ENCODE assay signal across 12 cellular contexts in genomic region chr11:132898676-132899075, GRCh38.
A peak's percentile ranks its signal among the peaks of the same experiment; 100 is the strongest.
DNase-seq lines count a peak whose midpoint lies in the region; ATAC-seq lines count a peak whose summit lies in the region.
"Had no signal": no experiment of that assay in that cellular context is flagged by ENCODE, and none has a peak within 500 bp of the region (broad histone marks: within the 10 kb centered on the region; RNA-seq: fewer than 3 reads in every experiment).

No MANE protein-coding gene starts in this region.

- H3K9me3 Mint-ChIP-seq in stimulated activated naive CD8-positive, alpha-beta T cell treated with anti-CD3 and anti-CD28 coated beads, Interleukin-15, amount 100 ng/mL, for 72 hours: peaks cover 0 to 4% of the 10 kb centered on the region in 2 donors
- H3K9me3 Mint-ChIP-seq: HFFc6 had no signal

- H3K27ac Mint-ChIP-seq in stimulated activated naive CD8-positive, alpha-beta T cell treated with anti-CD3 and anti-CD28 coated beads, Interleukin-15, amount 100 ng/mL, for 72 hours: no peak overlapping the region
- H3K27ac Mint-ChIP-seq: CD4-positive, CD25-positive, alpha-beta regulatory T cell; HFFc6 had no signal

- ATAC-seq in HG03159 (IDR thresholded peaks at IDR 0.05; ENCODE audit: unreplicated experiment) (no peak), HG03342 (IDR thresholded peaks at IDR 0.05; ENCODE audit: unreplicated experiment) (no peak)
- ATAC-seq in stimulated activated naive CD8-positive, alpha-beta T cell treated with anti-CD3 and anti-CD28 coated beads, Interleukin-15, amount 100 ng/mL, for 72 hours: no peak
- ATAC-seq: HepG2 had no signal

- peak; percentile 27 for DNase-seq in Daoy (ENCODE audit: low read depth)
- DNase-seq in RPMI7951 (ENCODE audit: low read depth): peak; percentile 35
- peak; percentile 9 for DNase-seq in iris pigment epithelial cell (ENCODE audit: low read depth)
- DNase-seq in DMS53 treated with DMSO at 0.1 percent for 48 hours (lab: John Stamatoyannopoulos, UW; ENCODE audit: unreplicated experiment): no peak
- no peak for DNase-seq in stimulated activated naive CD8-positive, alpha-beta T cell treated with anti-CD3 and anti-CD28 coated beads, Interleukin-15, amount 100 ng/mL, for 72 hours
- DNase-seq: ACHN; CD4-positive, CD25-positive, alpha-beta regulatory T cell; HCEC 1CT had no signal

- H3K4me3 Mint-ChIP-seq in stimulated activated naive CD8-positive, alpha-beta T cell treated with anti-CD3 and anti-CD28 coated beads, Interleukin-15, amount 100 ng/mL, for 72 hours: no peak overlapping the region
- H3K4me3 Mint-ChIP-seq: CD4-positive, CD25-positive, alpha-beta regulatory T cell; HFFc6 had no signal

- no peaks in the 10 kb centered on the region for H3K4me1 Mint-ChIP-seq in stimulated activated naive CD8-positive, alpha-beta T cell treated with anti-CD3 and anti-CD28 coated beads, Interleukin-15, amount 100 ng/mL, for 72 hours
- H3K4me1 Mint-ChIP-seq: CD4-positive, CD25-positive, alpha-beta regulatory T cell had no signal

- peaks cover 8% of the 10 kb centered on the region for H3K27me3 Mint-ChIP-seq in stimulated activated naive CD8-positive, alpha-beta T cell treated with anti-CD3 and anti-CD28 coated beads, Interleukin-15, amount 100 ng/mL, for 72 hours
- H3K27me3 Mint-ChIP-seq: CD4-positive, CD25-positive, alpha-beta regulatory T cell had no signal

Comparison
In these comparisons a context has a peak if more than half of its experiments do, and no peak if none do; other contexts are left out.
1. DNase-seq: peak in Daoy (single experiment), RPMI7951 (single experiment) and iris pigment epithelial cell (single experiment); none in DMS53 treated with DMSO at 0.1 percent for 48 hours (single experiment) and stimulated activated naive CD8-positive, alpha-beta T cell treated with anti-CD3 and anti-CD28 coated beads, Interleukin-15, amount 100 ng/mL, for 72 hours (0 of 2).